18 cellular contexts compared by ENCODE assay signal in the genomic region with DNA sequence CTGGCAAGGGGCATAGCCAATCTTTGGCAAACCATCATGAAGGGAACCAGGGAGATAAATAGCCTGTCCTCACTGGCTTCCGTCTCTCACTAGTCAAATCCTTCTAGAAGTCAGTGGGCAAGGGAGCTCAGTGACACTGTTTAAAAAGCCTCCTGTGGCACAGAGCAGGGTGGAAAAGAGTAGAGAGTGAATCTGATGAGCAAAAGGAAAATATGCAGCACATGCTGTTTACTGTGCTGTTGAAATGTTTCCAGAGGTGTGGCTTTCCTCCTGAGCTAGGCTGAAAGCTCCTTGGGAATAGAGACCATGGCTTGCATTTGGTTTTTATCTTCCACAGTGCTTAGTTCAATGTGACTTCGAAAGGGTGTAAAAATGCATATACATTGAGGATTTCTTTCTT. TPM values are rescaled to one million over a fixed set of nuclear protein-coding genes. Genes with fewer than 3 reads are reported as not detected.
A peak's percentile ranks its signal among the peaks of the same experiment; 100 is the strongest.
DNase-seq lines count a peak whose midpoint lies in the region; ATAC-seq and TF ChIP-seq lines count a peak whose summit lies in the region.
"Had no signal": no experiment of that assay in that cellular context is flagged by ENCODE, and none has a peak within 500 bp of the region (broad histone marks: within the 10 kb centered on the region; RNA-seq: fewer than 3 reads in every experiment).

No MANE protein-coding gene starts in this region.

- WGBS in mesenchymal stem cell: 96% methylated on average over 2 of the region's 2 CpGs
- 89 to 91% methylated on average over 2 of the region's 2 CpGs for WGBS in sigmoid colon, 2 donors

- H3K36me3 ChIP-seq in adipocyte (ENCODE audit: control insufficient read depth, insufficient read depth, low read length, severe bottlenecking) (no peaks in the 10 kb centered on the region), mesenchymal stem cell (ENCODE audit: control insufficient read depth in 1 of 2, insufficient read depth in 2 of 2, low read depth in 1 of 2, low read length in 2 of 2) (no peaks in the 10 kb centered on the region), sigmoid colon (no peaks in the 10 kb centered on the region)
- H3K36me3 ChIP-seq: SJCRH30 had no signal

- no peak overlapping the region for H2BK5ac ChIP-seq in mesenchymal stem cell (ENCODE audit: low read depth, low read length, poor library complexity, severe bottlenecking)

- peaks cover 6% of the 10 kb centered on the region for H3K4me1 ChIP-seq in adipocyte (ENCODE audit: control insufficient read depth, insufficient read depth, low read length)
- H3K4me1 ChIP-seq in mesenchymal stem cell (ENCODE audit: control insufficient read depth, insufficient read depth, low read depth, low read length): peaks cover 2% of the 10 kb centered on the region
- H3K4me1 ChIP-seq in sigmoid colon: peaks cover 0 to 6% (median 0%) of the 10 kb centered on the region in 4 donors

- H3K4me2 ChIP-seq in mesenchymal stem cell (ENCODE audit: low read length, poor library complexity, severe bottlenecking): no peak overlapping the region

- H3K27ac ChIP-seq in mesenchymal stem cell (ENCODE audit: low read length, poor library complexity, severe bottlenecking) (no peak overlapping the region), sigmoid colon (no peak overlapping the region)
- H3K27ac ChIP-seq: SJCRH30 had no signal

- H3K4me3 ChIP-seq in AG10803 (ENCODE audit: low read length) (no peak overlapping the region), adipocyte (ENCODE audit: low read length) (no peak overlapping the region), mesenchymal stem cell (ENCODE audit: insufficient read depth in 1 of 2, low read depth in 1 of 2, low read length in 2 of 2) (no peak overlapping the region), sigmoid colon (no peak overlapping the region)
- H3K4me3 ChIP-seq: SJCRH30 had no signal

- TF ChIP-seq POLR2A in sigmoid colon (IDR thresholded peaks at IDR 0.05): no peak

- H3K18ac ChIP-seq in mesenchymal stem cell (ENCODE audit: low read depth in 1 of 2, low read length in 2 of 2): no peak overlapping the region

- H3K4me1 Mint-ChIP-seq in activated CD8-positive, alpha-beta T cell treated with anti-CD3 and anti-CD28 coated beads for 36 hours (ENCODE audit: low read depth): peaks cover 9% of the 10 kb centered on the region
- H3K4me1 Mint-ChIP-seq in activated CD8-positive, alpha-beta T cell treated with anti-CD3 and anti-CD28 coated beads, Interleukin-2, amount 10 ng/mL, durations not matched to agents 7 days and 5 days (ENCODE audit: low read depth): peaks cover 1% of the 10 kb centered on the region
- H3K4me1 Mint-ChIP-seq in T-cell: peaks cover 4 to 43% (median 20%) of the 10 kb centered on the region in 3 donors

- H2AK5ac ChIP-seq in mesenchymal stem cell (ENCODE audit: low read length, severe bottlenecking): no peak overlapping the region

- intact Hi-C loops in activated CD8-positive, alpha-beta T cell treated with anti-CD3 and anti-CD28 coated beads for 36 hours (cut with micrococcal nuclease): no loop called here
- intact Hi-C loops in sigmoid colon (cut with DNase I): no loop called here

- no peak overlapping the region for H2AFZ ChIP-seq in mesenchymal stem cell (ENCODE audit: low read depth, low read length)

- no peak overlapping the region for H3K4me3 Mint-ChIP-seq in activated CD8-positive, alpha-beta T cell treated with anti-CD3 and anti-CD28 coated beads for 36 hours
- no peak overlapping the region for H3K4me3 Mint-ChIP-seq in activated CD8-positive, alpha-beta T cell treated with anti-CD3 and anti-CD28 coated beads, Interleukin-2, amount 10 ng/mL, durations not matched to agents 7 days and 5 days
- H3K4me3 Mint-ChIP-seq in T-cell: no peak overlapping the region
- H3K4me3 Mint-ChIP-seq: IgD-negative memory B cell had no signal

- H3K27ac Mint-ChIP-seq in activated CD8-positive, alpha-beta T cell treated with anti-CD3 and anti-CD28 coated beads for 36 hours: no peak overlapping the region
- no peak overlapping the region for H3K27ac Mint-ChIP-seq in activated CD8-positive, alpha-beta T cell treated with anti-CD3 and anti-CD28 coated beads, Interleukin-2, amount 10 ng/mL, durations not matched to agents 7 days and 5 days
- peak overlapping the region in 1 of 2 donors; percentile 53 for H3K27ac Mint-ChIP-seq in T-cell
- H3K27ac Mint-ChIP-seq: IgD-negative memory B cell had no signal

- H4K8ac ChIP-seq in mesenchymal stem cell (ENCODE audit: low read length): no peak overlapping the region

- no peak overlapping the region for H2BK15ac ChIP-seq in mesenchymal stem cell (ENCODE audit: low read depth, poor library complexity, severe bottlenecking)

- H3K23ac ChIP-seq in mesenchymal stem cell (ENCODE audit: low read length in 2 of 2): no peak overlapping the region

- H2BK120ac ChIP-seq in mesenchymal stem cell (ENCODE audit: low read depth, low read length): no peak overlapping the region

- H3K27me3 Mint-ChIP-seq in activated CD8-positive, alpha-beta T cell treated with anti-CD3 and anti-CD28 coated beads for 36 hours: no peaks in the 10 kb centered on the region
- H3K27me3 Mint-ChIP-seq in activated CD8-positive, alpha-beta T cell treated with anti-CD3 and anti-CD28 coated beads, Interleukin-2, amount 10 ng/mL, durations not matched to agents 7 days and 5 days (ENCODE audit: low read depth): peaks cover 4% of the 10 kb centered on the region
- no peaks in the 10 kb centered on the region for H3K27me3 Mint-ChIP-seq in T-cell
- H3K27me3 Mint-ChIP-seq: IgD-negative memory B cell had no signal

- H3K4ac ChIP-seq in mesenchymal stem cell (ENCODE audit: low read depth in 1 of 2, low read length in 2 of 2): no peak overlapping the region

- no peaks in the 10 kb centered on the region for H3K79me1 ChIP-seq in mesenchymal stem cell (replicated peaks; ENCODE audit: low read length, poor library complexity, severe bottlenecking)

- H4K91ac ChIP-seq in mesenchymal stem cell (ENCODE audit: low read length): no peak overlapping the region

- POLR2A ChIA-PET in activated CD8-positive, alpha-beta T cell treated with anti-CD3 and anti-CD28 coated beads for 36 hours (lab: Charles Lee): no interaction called here
- POLR2A ChIA-PET in activated CD8-positive, alpha-beta T cell treated with anti-CD3 and anti-CD28 coated beads, Interleukin-2, amount 10 ng/mL, durations not matched to agents 7 days and 5 days (lab: Charles Lee): no interaction called here
- POLR2A ChIA-PET in T-cell (lab: Charles Lee): interaction anchor here (0.7 kb wide), 2 partner anchors 22 to 198 kb away, joined by 5 to 10 read pairs; no protein-coding TSS in a partner anchor

- CTCF ChIA-PET in activated CD8-positive, alpha-beta T cell treated with anti-CD3 and anti-CD28 coated beads for 36 hours (lab: Charles Lee): interaction anchor here (1.5 kb wide), 1 partner anchor 11 kb away, joined by 4 read pairs; no protein-coding TSS in a partner anchor
- CTCF ChIA-PET in activated CD8-positive, alpha-beta T cell treated with anti-CD3 and anti-CD28 coated beads, Interleukin-2, amount 10 ng/mL, durations not matched to agents 7 days and 5 days (lab: Charles Lee): interaction anchor here (0.6 to 1.1 kb wide), 3 partner anchors 10 to 897 kb away, joined by 3 read pairs; no protein-coding TSS in a partner anchor
- CTCF ChIA-PET in T-cell (lab: Charles Lee): interaction anchor here (0.7 to 0.9 kb wide), 3 partner anchors 10 to 47 kb away, joined by 3 to 6 read pairs (median 3); no protein-coding TSS in a partner anchor

- H3K14ac ChIP-seq in mesenchymal stem cell (ENCODE audit: low read length in 2 of 2): no peak overlapping the region

- no peak overlapping the region for H3K9ac ChIP-seq in adipocyte (ENCODE audit: low read length)
- H3K9ac ChIP-seq in mesenchymal stem cell (ENCODE audit: low read length): no peak overlapping the region

- no peaks in the 10 kb centered on the region for H3K36me3 Mint-ChIP-seq in activated CD8-positive, alpha-beta T cell treated with anti-CD3 and anti-CD28 coated beads for 36 hours (ENCODE audit: low read depth)
- no peaks in the 10 kb centered on the region for H3K36me3 Mint-ChIP-seq in activated CD8-positive, alpha-beta T cell treated with anti-CD3 and anti-CD28 coated beads, Interleukin-2, amount 10 ng/mL, durations not matched to agents 7 days and 5 days (ENCODE audit: low read depth)
- H3K36me3 Mint-ChIP-seq in T-cell: no peaks in the 10 kb centered on the region

- no peaks in the 10 kb centered on the region for H3K9me3 Mint-ChIP-seq in activated CD8-positive, alpha-beta T cell treated with anti-CD3 and anti-CD28 coated beads for 36 hours
- peaks cover 3% of the 10 kb centered on the region for H3K9me3 Mint-ChIP-seq in activated CD8-positive, alpha-beta T cell treated with anti-CD3 and anti-CD28 coated beads, Interleukin-2, amount 10 ng/mL, durations not matched to agents 7 days and 5 days (ENCODE audit: insufficient read depth)
- H3K9me3 Mint-ChIP-seq in T-cell: peaks cover 0 to 7% (median 0%) of the 10 kb centered on the region in 3 donors
- H3K9me3 Mint-ChIP-seq: IgD-negative memory B cell had no signal

- no peaks in the 10 kb centered on the region for H3K27me3 ChIP-seq in adipocyte (replicated peaks; ENCODE audit: control insufficient read depth, insufficient read depth, low read length)
- peaks cover 0 to 7% of the 10 kb centered on the region in 2 experiments for H3K27me3 ChIP-seq in mesenchymal stem cell (ENCODE audit: control insufficient read depth in 1 of 2, insufficient read depth in 1 of 2, low read length in 2 of 2)
- H3K27me3 ChIP-seq in sigmoid colon: no peaks in the 10 kb centered on the region
- H3K27me3 ChIP-seq: SJCRH30 had no signal

- peak; percentile 24 for ATAC-seq in activated CD8-positive, alpha-beta T cell treated with anti-CD3 and anti-CD28 coated beads for 36 hours
- ATAC-seq in activated CD8-positive, alpha-beta T cell treated with anti-CD3 and anti-CD28 coated beads, Interleukin-2, amount 10 ng/mL, durations not matched to agents 7 days and 5 days: no peak
- no peak for ATAC-seq in T-cell (replicated peaks in 1 of 4)

- H2BK12ac ChIP-seq in mesenchymal stem cell (ENCODE audit: low read length in 2 of 2): peak overlapping the region in 1 of 2 experiments; percentile 7

- no peak for TF ChIP-seq CTCF in activated CD8-positive, alpha-beta T cell treated with anti-CD3 and anti-CD28 coated beads for 36 hours (IDR thresholded peaks at IDR 0.05)
- TF ChIP-seq CTCF in AG10803 (conservative IDR thresholded peaks at IDR 0.05; ENCODE audit: low read length) (no peak), sigmoid colon (IDR thresholded peaks at IDR 0.05) (no peak)

- no peak for TF ChIP-seq EP300 in sigmoid colon (IDR thresholded peaks at IDR 0.05)

- DNase-seq in activated CD8-positive, alpha-beta T cell treated with anti-CD3 and anti-CD28 coated beads for 36 hours: no peak
- DNase-seq in activated CD8-positive, alpha-beta T cell treated with anti-CD3 and anti-CD28 coated beads, Interleukin-2, amount 10 ng/mL, durations not matched to agents 7 days and 5 days: no peak
- DNase-seq in AG10803 (ENCODE audit: low read depth): peak; percentile 25
- DNase-seq in adipocyte (ENCODE audit: low read depth): peak; percentile 36
- peak; percentile 38 for DNase-seq in mesenchymal stem cell
- DNase-seq in T-cell: no peak
- no peak for DNase-seq in sigmoid colon
- DNase-seq in cerebellum (ENCODE audit: low spot score): no peak
- DNase-seq: C1 segment of cervical spinal cord, HCEC 1CT, Karpas-422, NCI-H1417 treated with DMSO at 0.1 percent for 48 hours, NCI-H187 treated with DMSO at 0.1 percent for 48 hours, NCI-H2227 treated with DMSO at 0.1 percent for 48 hours, NCI-H524, NCI-H82, SJCRH30 had no signal

- H3K9me3 ChIP-seq in adipocyte (ENCODE audit: control insufficient read depth, low read length): no peaks in the 10 kb centered on the region
- no peaks in the 10 kb centered on the region for H3K9me3 ChIP-seq in mesenchymal stem cell (ENCODE audit: control insufficient read depth, low read length)
- H3K9me3 ChIP-seq in sigmoid colon: no peaks in the 10 kb centered on the region
- H3K9me3 ChIP-seq: SJCRH30 had no signal

RNA-seq across cellular contexts. Expression of gene DYRK2, which starts 7.7 kb away (rescaled TPM):
- 10 to 100 TPM; 28.8 to 33.7 TPM for total RNA-seq in activated CD8-positive, alpha-beta T cell treated with anti-CD3 and anti-CD28 coated beads for 36 hours
- 10 to 100 TPM; 72.9 to 73.1 TPM for total RNA-seq in activated CD8-positive, alpha-beta T cell treated with anti-CD3 and anti-CD28 coated beads, Interleukin-2, amount 10 ng/mL, durations not matched to agents 7 days and 5 days
- polyA plus RNA-seq in mesenchymal stem cell (2013, experiment 1 of 2): 16.8 TPM
- polyA plus RNA-seq in mesenchymal stem cell (2013, experiment 2 of 2): 16.8 TPM
- total RNA-seq in T-cell (100 to 1,000 TPM; 104 to 138 (median 120) TPM), sigmoid colon (10 to 100 TPM; 17.6 to 32.4 (median 23.3) TPM), cerebellum (39.8 TPM)
- polyA plus RNA-seq in sigmoid colon: 10 to 100 TPM; 22.8 to 32.8 (median 26.1) TPM

Comparison
In these comparisons a context has a peak if more than half of its experiments do, and no peak if none do; other contexts are left out.
1. DNase-seq: peak in AG10803 (single experiment), adipocyte (single experiment) and mesenchymal stem cell (single experiment); none in activated CD8-positive, alpha-beta T cell treated with anti-CD3 and anti-CD28 coated beads for 36 hours (single experiment), activated CD8-positive, alpha-beta T cell treated with anti-CD3 and anti-CD28 coated beads, Interleukin-2, amount 10 ng/mL, durations not matched to agents 7 days and 5 days (single experiment), T-cell (0 of 34), sigmoid colon (single experiment) and cerebellum (single experiment).
2. POLR2A ChIA-PET loops: an anchor here in T-cell (0.7 kb wide); none called in activated CD8-positive, alpha-beta T cell treated with anti-CD3 and anti-CD28 coated beads for 36 hours and activated CD8-positive, alpha-beta T cell treated with anti-CD3 and anti-CD28 coated beads, Interleukin-2, amount 10 ng/mL, durations not matched to agents 7 days and 5 days.